Comparison of ENCODE assay signal across 25 cellular contexts in genomic region chrX:133965321-133965720, GRCh38. TPM values are rescaled to one million over a fixed set of nuclear protein-coding genes. Genes with fewer than 3 reads are reported as not detected.
"Had no signal": no experiment of that assay in that cellular context is flagged by ENCODE, and none has a peak within 500 bp of the region (broad histone marks: within the 10 kb centered on the region; RNA-seq: fewer than 3 reads in every experiment).

No MANE protein-coding gene starts in this region.

- H3K9ac ChIP-seq: KMS-11 had no signal

- H3K4me3 ChIP-seq: adrenal gland, breast epithelium, coronary artery, MG63, Peyer's patch, SJSA1 had no signal

- FAIRE-seq: TTC549 had no signal

- H3K4me1 ChIP-seq: adrenal gland, breast epithelium, Peyer's patch, SJSA1 had no signal

- H3K27me3 ChIP-seq: MG63, Peyer's patch, SJSA1 had no signal

- H3K9me3 ChIP-seq: adrenal gland, breast epithelium, MG63, Peyer's patch, SJSA1 had no signal

- H3K27ac ChIP-seq: adrenal gland, breast epithelium, coronary artery, KMS-11, Peyer's patch, SJSA1 had no signal

- H3K36me3 ChIP-seq: adrenal gland, breast epithelium, MG63, Peyer's patch, SJSA1 had no signal

- ATAC-seq: T-helper 17 cell had no signal

- DNase-seq: activated CD4-positive, CD25-positive, alpha-beta regulatory T cell; activated naive CD4-positive, alpha-beta T cell treated with anti-CD3 and anti-CD28 coated beads, Interleukin-2, amount 50 U/mL, for 16 hours; activated naive CD8-positive, alpha-beta T cell treated with anti-CD3 and anti-CD28 coated beads, Interleukin-2, amount 10 ng/mL, durations not matched to agents 7 days and 5 days; adrenal gland; anterior cingulate cortex; central memory CD4-positive, alpha-beta T cell; MG63; MV-4-11; NCI-H1092 treated with DMSO at 0.1 percent for 48 hours; NCI-H1417 treated with DMSO at 0.1 percent for 48 hours; NCI-H1694; NCI-H2029; NCI-H345; NCI-H510A; NCI-H526 treated with DMSO at 0.1 percent for 48 hours; Peyer's patch; SHP77; T-helper 17 cell; T1000 had no signal

- H3K4me2 ChIP-seq: KMS-11 had no signal

RNA-seq across cellular contexts. Expression of gene GPC3, which starts 20.1 kb away (rescaled TPM):
- total RNA-seq: activated CD8-positive, alpha-beta memory T cell treated with anti-CD3 and anti-CD28 coated beads for 36 hours had no signal
